ENCODE assay signal across 8 cellular contexts in the genomic region with DNA sequence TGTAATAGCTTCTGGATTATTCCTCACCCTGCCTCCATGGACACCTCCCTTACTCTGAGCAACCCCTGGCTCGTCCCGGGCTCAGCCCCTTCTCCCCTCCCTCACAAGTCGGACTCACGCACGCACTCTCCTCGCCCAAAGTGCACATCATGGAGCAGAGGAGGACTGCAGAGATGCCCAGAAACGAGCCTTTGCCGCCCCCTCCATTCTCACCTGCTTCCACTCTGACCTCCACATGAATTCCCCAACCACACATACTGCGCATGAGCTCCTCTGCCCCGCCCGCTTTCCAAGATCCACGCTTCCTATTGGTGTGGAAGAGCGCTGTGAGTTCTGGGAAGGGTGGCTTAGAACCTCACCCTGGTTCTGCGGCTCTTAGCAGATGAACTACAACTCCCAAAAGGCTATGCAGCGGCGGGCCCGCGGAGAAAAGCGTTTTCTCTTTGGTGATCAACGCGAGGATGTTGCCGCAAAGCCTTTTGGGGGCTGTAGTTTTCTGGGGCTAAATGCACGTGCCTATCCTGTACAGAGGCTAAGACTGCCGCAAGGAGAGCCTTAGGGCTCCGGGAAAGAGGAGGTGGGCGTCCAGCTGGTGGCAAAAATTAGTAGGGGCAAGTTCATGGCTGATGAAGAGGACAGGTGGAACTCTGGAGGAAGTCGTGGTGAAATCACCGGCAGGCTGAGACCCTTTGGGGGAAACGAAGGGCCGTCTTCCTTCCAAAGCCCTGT. TPM values are rescaled to one million over a fixed set of nuclear protein-coding genes. Genes with fewer than 3 reads are reported as not detected.
DNase-seq lines count a peak whose midpoint lies in the region; ATAC-seq and TF ChIP-seq lines count a peak whose summit lies in the region.

Gene PHB1, minus strand, starts transcription at position 261 of the 729 bp plus-strand sequence. CDS start 1,618 bp downstream, outside the sequence.

- peak; percentile 99 for DNase-seq in AG08395 (ENCODE audit: low spot score)
- peak; percentile 99 for DNase-seq in NCI-H345 (lab: John Stamatoyannopoulos, UW)
- peak; percentile 78 for DNase-seq in activated B cell treated with CpG ODN at 0.5 μM for 24 hours
- DNase-seq in central memory CD4-positive, alpha-beta T cell, result peak; percentile 95
- DNase-seq in inferior parietal cortex (ENCODE audit: extremely low spot score), result peak; percentile 99
- DNase-seq in stimulated activated CD4-positive, alpha-beta T cell treated with anti-CD3 and anti-CD28 coated beads, Interleukin-12 subunit alpha, Interleukin-12 subunit beta, amount 100 ng/mL, for 24 hours (ENCODE audit: low read depth in 2 of 2), result peak; percentile 90 to 93

- POLR2A ChIA-PET in activated B cell treated with CpG ODN at 0.5 μM for 24 hours (lab: Charles Lee), result interaction anchor here (0.8 to 1.5 kb wide), 7 partner anchors 12 to 262 kb away, joined by 3 to 7 read pairs (median 4); no protein-coding TSS in a partner anchor

- ATAC-seq in HG03196 (IDR thresholded peaks at IDR 0.05; ENCODE audit: unreplicated experiment) (peak; percentile 98), activated B cell treated with CpG ODN at 0.5 μM for 24 hours (ENCODE audit: low read depth) (peak; percentile 98)

- no peaks in the 10 kb centered on the region for H3K9me3 Mint-ChIP-seq in activated B cell treated with CpG ODN at 0.5 μM for 24 hours

- in situ Hi-C loops in GM18951 (cut with MboI; ENCODE audit: low sequenced_read_pairs, unreplicated experiment), result loop anchor here (25.0 kb wide), 1 partner anchor 298 kb away; the partner anchor contains the start of gene SLC35B1

- H3K4me3 Mint-ChIP-seq in activated B cell treated with CpG ODN at 0.5 μM for 24 hours, result peak within 1 kb of the TSS; percentile 100

- peak; percentile 79 for TF ChIP-seq POLR2A in GM18951 (IDR thresholded peaks at IDR 0.05; ENCODE audit: extremely low read depth, insufficient read depth, insufficient read length)

- CTCF ChIA-PET in activated B cell treated with CpG ODN at 0.5 μM for 24 hours (lab: Charles Lee), result interaction anchor here (0.6 kb wide), 1 partner anchor 135 kb away, joined by 3 read pairs; no protein-coding TSS in a partner anchor

- TF ChIP-seq CTCF in activated B cell treated with CpG ODN at 0.5 μM for 24 hours (IDR thresholded peaks at IDR 0.05), result no peak

- no peaks in the 10 kb centered on the region for H3K27me3 Mint-ChIP-seq in activated B cell treated with CpG ODN at 0.5 μM for 24 hours

- intact Hi-C loops in activated B cell treated with CpG ODN at 0.5 μM for 24 hours (cut with micrococcal nuclease), result loop anchor here (1.0 to 10.0 kb wide), 4 partner anchors 52 to 374 kb away; partner anchors contain the start of genes KAT7, SLC35B1, SPOP and ZNF652

- peaks cover 37% of the 10 kb centered on the region for H3K36me3 Mint-ChIP-seq in activated B cell treated with CpG ODN at 0.5 μM for 24 hours (ENCODE audit: low read depth)

- peaks cover 24% of the 10 kb centered on the region for H3K4me1 Mint-ChIP-seq in activated B cell treated with CpG ODN at 0.5 μM for 24 hours

- H3K27ac Mint-ChIP-seq in activated B cell treated with CpG ODN at 0.5 μM for 24 hours, result peak within 1 kb of the TSS; percentile 89

RNA-seq across cellular contexts. Expression of gene PHB1, which starts in this region (rescaled TPM):
- total RNA-seq in activated B cell treated with CpG ODN at 0.5 μM for 24 hours, result 184 and 214 TPM in 2 replicates

Comparison
In these comparisons a context has a peak if more than half of its experiments do, and no peak if none do; other contexts are left out.
1. Peak in every context shown above with its lines: DNase-seq and ATAC-seq.